In genomic region chrX:28178206-28178605, GRCh38 we compare ENCODE assay signal across 26 cellular contexts.
"Had no signal": no experiment of that assay in that cellular context is flagged by ENCODE, and none has a peak within 500 bp of the region (broad histone marks: within the 10 kb centered on the region; RNA-seq: fewer than 3 reads in every experiment).

No MANE protein-coding gene starts in this region.

- ATAC-seq: activated naive CD4-positive, alpha-beta T cell treated with anti-CD3 and anti-CD28 coated beads, Interleukin-2, amount 50 U/mL, for 72 hours; activated naive CD8-positive, alpha-beta T cell treated with anti-CD3 and anti-CD28 coated beads, Interleukin-2, amount 50 U/mL, for 24 hours; activated T-cell treated with anti-CD3 and anti-CD28 coated beads, Interleukin-2, amount 50 U/mL, for 4 hours; activated T-cell treated with anti-CD3 and anti-CD28 coated beads, Interleukin-2, amount 50 U/mL, for 72 hours; activated T-helper 17 cell treated with anti-CD3 and anti-CD28 coated beads, Interleukin-2, amount 50 U/mL, for 72 hours; body of pancreas had no signal

- DNase-seq: activated effector memory CD4-positive, alpha-beta T cell treated with anti-CD3 and anti-CD28 coated beads, Interleukin-2, amount 50 U/mL, for 16 hours; activated effector memory CD4-positive, alpha-beta T cell treated with Interleukin-2 at 50 U/mL for 16 hours; activated gamma-delta T cell; activated gamma-delta T cell treated with Interleukin-2 at 50 U/mL for 16 hours; activated naive CD4-positive, alpha-beta T cell; activated naive CD4-positive, alpha-beta T cell treated with anti-CD3 and anti-CD28 coated beads for 36 hours; activated naive CD4-positive, alpha-beta T cell treated with anti-CD3 and anti-CD28 coated beads, Interleukin-2, amount 10 ng/mL, durations not matched to agents 7 days and 5 days; activated naive CD4-positive, alpha-beta T cell treated with anti-CD3 and anti-CD28 coated beads, Interleukin-2, amount 50 U/mL, for 16 hours; activated naive CD4-positive, alpha-beta T cell treated with Interleukin-2 at 50 U/mL for 16 hours; activated naive CD8-positive, alpha-beta T cell treated with anti-CD3 and anti-CD28 coated beads for 36 hours; activated naive CD8-positive, alpha-beta T cell treated with anti-CD3 and anti-CD28 coated beads, Interleukin-2, amount 10 ng/mL, durations not matched to agents 7 days and 5 days; activated naive CD8-positive, alpha-beta T cell treated with anti-CD3 and anti-CD28 coated beads, Interleukin-2, amount 50 U/mL, for 24 hours; activated T-cell treated with anti-CD3 and anti-CD28 coated beads, Interleukin-2, amount 50 U/mL, for 24 hours; activated T-cell treated with anti-CD3 and anti-CD28 coated beads, Interleukin-2, amount 50 U/mL, for 4 hours; activated T-cell treated with anti-CD3 and anti-CD28 coated beads, Interleukin-2, amount 50 U/mL, for 48 hours; activated T-cell treated with anti-CD3 and anti-CD28 coated beads, Interleukin-2, amount 50 U/mL, for 72 hours; adrenal gland; amniotic stem cell; amygdala; anterior cingulate cortex; body of pancreas; brain microvascular endothelial cell; central memory CD4-positive, alpha-beta T cell; cerebellar nuclear complex had no signal
